Comparison of ENCODE assay signal across 1 cellular context in genomic region chr3:63328386-63328785, GRCh38.
TF ChIP-seq lines count a peak whose summit lies in the region.

No MANE protein-coding gene starts in this region.

TF ChIP-seq in IMR-90, 13 proteins besides CTCF, POLR2A, EP300 and RAD21 (continued from another document):
- TF ChIP-seq NFE2L2 (IDR thresholded peaks at IDR 0.05; ENCODE audit: low read depth, low read length), result no peak
- no peak for TF ChIP-seq USF2 (IDR thresholded peaks at IDR 0.05; ENCODE audit: low read depth, low read length)
- no peak for TF ChIP-seq RCOR1 (IDR thresholded peaks at IDR 0.05; ENCODE audit: insufficient replicate concordance, low read length)
- TF ChIP-seq MAZ (IDR thresholded peaks at IDR 0.05; ENCODE audit: borderline replicate concordance, low read depth, low read length), result no peak
- TF ChIP-seq CHD1 (IDR thresholded peaks at IDR 0.05; ENCODE audit: low read depth, low read length), result no peak
- no peak for TF ChIP-seq FOS (IDR thresholded peaks at IDR 0.05; ENCODE audit: low read depth, low read length)
- no peak for TF ChIP-seq MXI1 (IDR thresholded peaks at IDR 0.05; ENCODE audit: borderline replicate concordance, low read depth, low read length)
- no peak for TF ChIP-seq RFX5 (IDR thresholded peaks at IDR 0.05; ENCODE audit: low read depth, low read length)
- no peak for TF ChIP-seq ELK1 (IDR thresholded peaks at IDR 0.05; ENCODE audit: borderline replicate concordance, low read depth, low read length)
- no peak for TF ChIP-seq SMC3 (IDR thresholded peaks at IDR 0.05; ENCODE audit: low read depth, low read length)
